Comparison of ENCODE assay signal across 26 cellular contexts in the genomic region with DNA sequence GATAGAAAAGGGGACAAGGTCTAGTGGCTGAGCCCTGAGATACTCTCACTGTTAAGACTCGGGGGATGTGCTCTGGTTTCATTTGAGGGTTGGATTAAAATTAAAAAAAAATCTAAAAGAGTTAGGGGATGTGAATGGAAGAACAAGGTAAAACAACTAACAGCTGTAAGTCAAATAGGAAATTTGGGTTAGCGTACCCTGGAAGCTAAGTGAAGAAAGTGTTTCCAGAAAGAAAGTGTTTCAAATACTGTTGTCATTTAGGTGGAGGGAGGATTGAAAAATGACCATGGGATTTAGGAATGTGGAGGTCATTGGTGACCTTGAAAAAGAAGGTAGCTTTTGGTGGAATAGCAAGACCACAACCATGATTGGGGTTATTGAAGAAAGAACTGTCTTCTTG.
"Had no signal": no experiment of that assay in that cellular context is flagged by ENCODE, and none has a peak within 500 bp of the region (broad histone marks: within the 10 kb centered on the region; RNA-seq: fewer than 3 reads in every experiment).

No MANE protein-coding gene starts in this region.

- H3K27ac Mint-ChIP-seq: activated CD4-positive, alpha-beta T cell treated with anti-CD3 and anti-CD28 coated beads for 36 hours; activated naive CD8-positive, alpha-beta T cell; activated T-helper 2 cell treated with anti-CD3 and anti-CD28 coated beads, Interferon-gamma antibody, Interleukin-2, Interleukin-4, amounts not matched to agents 10 μg/mL and 5 μg/mL and 100 μg/mL, durations not matched to agents 14 hours and 24 hours and 36 hours; nephron; stimulated activated naive CD8-positive, alpha-beta T cell treated with anti-CD3 and anti-CD28 coated beads, Interleukin-15, Interleukin-2, amounts not matched to agents 100 ng/mL and 50 ng/mL, for 24 hours; T-helper 2 cell treated with Interferon-gamma antibody and Interleukin-4, amounts not matched to agents 5 μg/mL and 100 μg/mL, for 36 hours; type B pancreatic cell had no signal

- H2AFZ ChIP-seq: hepatocyte had no signal

- H3K4me1 ChIP-seq: right lobe of liver had no signal

- H3K36me3 ChIP-seq: ovary had no signal

- H3K4me3 ChIP-seq: gastroesophageal sphincter, hepatocyte, mucosa of descending colon, ovary, right lobe of liver, vagina had no signal

- FAIRE-seq: endothelial cell of umbilical vein had no signal

- H3K9me3 Mint-ChIP-seq: activated T-cell treated with anti-CD3 and anti-CD28 coated beads, Interleukin-2, amount 50 U/mL, for 4 hours; activated T-helper 2 cell treated with anti-CD3 and anti-CD28 coated beads, Interferon-gamma antibody, Interleukin-2, Interleukin-4, amounts not matched to agents 10 μg/mL and 5 μg/mL and 100 μg/mL, durations not matched to agents 14 hours and 24 hours and 36 hours; nephron; stimulated activated naive CD8-positive, alpha-beta T cell treated with anti-CD3 and anti-CD28 coated beads, Interleukin-15, Interleukin-2, amounts not matched to agents 100 ng/mL and 50 ng/mL, for 24 hours; T-helper 2 cell treated with Interferon-gamma antibody and Interleukin-4, amounts not matched to agents 5 μg/mL and 100 μg/mL, for 36 hours; type B pancreatic cell had no signal

- H3K27ac ChIP-seq: hepatocyte, neutrophil, ovary, right lobe of liver, vagina had no signal

- H3K27me3 ChIP-seq: gastroesophageal sphincter, hepatocyte, neutrophil, ovary, right lobe of liver, vagina had no signal

- H3K27me3 Mint-ChIP-seq: activated CD4-positive, alpha-beta T cell treated with anti-CD3 and anti-CD28 coated beads for 36 hours; activated naive CD8-positive, alpha-beta T cell; progenitor cell of endocrine pancreas; stimulated activated naive CD8-positive, alpha-beta T cell treated with anti-CD3 and anti-CD28 coated beads, Interleukin-15, Interleukin-2, amounts not matched to agents 100 ng/mL and 50 ng/mL, for 24 hours; type B pancreatic cell had no signal

- H3K9me3 ChIP-seq: gastroesophageal sphincter, mucosa of descending colon, neutrophil, ovary, right lobe of liver, vagina had no signal

- DNase-seq: activated CD4-positive, alpha-beta T cell treated with anti-CD3 and anti-CD28 coated beads for 36 hours; activated CD4-positive, alpha-beta T cell treated with anti-CD3 and anti-CD28 coated beads, Interleukin-2, amount 50 U/mL, for 4 hours; activated CD4-positive, CD25-positive, alpha-beta regulatory T cell; activated CD8-positive, alpha-beta memory T cell treated with anti-CD3 and anti-CD28 coated beads, Interleukin-2, amount 50 U/mL, for 48 hours; activated T-cell treated with anti-CD3 and anti-CD28 coated beads, Interleukin-2, amount 50 U/mL, for 4 hours; anterior cingulate cortex; cortex of kidney; islet precursor cell; left cardiac atrium; left ventricle myocardium superior; mucosa of descending colon; ovary; right lobe of liver; stimulated activated CD4-positive, alpha-beta T cell treated with anti-CD3 and anti-CD28 coated beads, Interleukin-4, amount 100 ng/mL, for 1 hour had no signal

- ATAC-seq: activated CD4-positive, alpha-beta T cell treated with anti-CD3 and anti-CD28 coated beads for 36 hours; activated T-cell treated with anti-CD3 and anti-CD28 coated beads, Interleukin-2, amount 50 U/mL, for 4 hours; gastroesophageal sphincter; left cardiac atrium; left ventricle myocardium superior; mucosa of descending colon; right lobe of liver had no signal

- H3K4me2 ChIP-seq: hepatocyte had no signal

- H3K4me3 Mint-ChIP-seq: activated CD4-positive, alpha-beta T cell treated with anti-CD3 and anti-CD28 coated beads for 36 hours; activated naive CD8-positive, alpha-beta T cell; activated T-cell treated with anti-CD3 and anti-CD28 coated beads, Interleukin-2, amount 50 U/mL, for 4 hours; nephron; stimulated activated naive CD8-positive, alpha-beta T cell treated with anti-CD3 and anti-CD28 coated beads, Interleukin-15, Interleukin-2, amounts not matched to agents 100 ng/mL and 50 ng/mL, for 24 hours; T-helper 2 cell treated with Interferon-gamma antibody and Interleukin-4, amounts not matched to agents 5 μg/mL and 100 μg/mL, for 36 hours; type B pancreatic cell had no signal
